ENCODE assay signal across 10 cellular contexts in the genomic region with DNA sequence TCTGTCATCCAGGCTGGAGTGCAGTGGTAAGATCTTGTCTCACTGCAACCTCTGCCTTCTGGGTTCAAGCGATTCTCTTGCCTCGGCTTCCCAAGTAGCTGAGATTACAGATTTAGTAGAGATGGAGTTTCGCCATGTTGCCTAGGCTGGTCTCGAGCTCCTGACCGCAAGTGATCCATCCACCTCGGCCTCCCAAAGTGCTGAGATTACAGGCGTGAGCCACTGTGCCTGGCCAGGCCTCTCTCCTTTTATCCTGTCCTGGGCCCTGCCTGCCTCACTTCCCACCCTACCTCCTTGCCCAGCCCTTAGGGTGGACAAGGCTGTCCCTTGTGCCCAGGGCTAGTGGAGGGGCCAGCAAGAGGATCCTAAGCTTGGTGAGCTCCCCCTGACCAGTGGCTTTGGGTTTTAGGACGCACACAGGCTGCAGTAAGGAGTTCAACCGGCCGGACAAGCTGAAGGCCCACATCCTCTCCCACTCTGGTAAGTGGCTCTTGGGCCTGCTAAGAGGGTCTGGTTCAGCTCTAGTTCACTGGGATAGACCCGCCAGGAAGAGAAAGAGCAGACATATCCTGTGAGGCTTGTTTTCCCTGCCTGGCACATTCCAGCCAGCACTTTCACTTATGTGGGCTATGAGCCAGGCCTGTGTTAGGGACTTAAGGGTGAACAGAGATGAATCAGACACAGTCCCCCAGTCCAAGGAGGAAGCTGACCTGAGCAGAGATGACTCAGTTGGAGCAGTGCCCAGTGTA. TPM values are rescaled to one million over a fixed set of nuclear protein-coding genes. Genes with fewer than 3 reads are reported as not detected.
DNase-seq lines count a peak whose midpoint lies in the region; ATAC-seq, FAIRE-seq and TF ChIP-seq lines count a peak whose summit lies in the region.
"Had no signal": no experiment of that assay in that cellular context is flagged by ENCODE, and none has a peak within 500 bp of the region (broad histone marks: within the 10 kb centered on the region; RNA-seq: fewer than 3 reads in every experiment).

No MANE protein-coding gene starts in this region.

- DNase-seq in activated CD8-positive, alpha-beta T cell treated with anti-CD3 and anti-CD28 coated beads, Interleukin-2, amount 10 ng/mL, durations not matched to agents 7 days and 5 days = no peak
- no peak for DNase-seq in activated CD8-positive, alpha-beta T cell treated with anti-CD3 and anti-CD28 coated beads for 36 hours
- DNase-seq in brain microvascular endothelial cell = peak; percentile 87
- DNase-seq in HepG2 (ENCODE audit: low spot score) = peak; percentile 83
- DNase-seq in vagina (ENCODE audit: extremely low spot score in 2 of 2) = no peak
- no peak for DNase-seq in NCI-H1048 (lab: John Stamatoyannopoulos, UW)
- no peak for DNase-seq in coronary artery (ENCODE audit: low spot score)
- no peak for DNase-seq in SHP77 (lab: John Stamatoyannopoulos, UW)
- DNase-seq: activated naive CD8-positive, alpha-beta T cell treated with anti-CD3 and anti-CD28 coated beads, Interleukin-2, amount 10 ng/mL, durations not matched to agents 7 days and 5 days; DND-41 had no signal

- H3K27me3 ChIP-seq in brain microvascular endothelial cell (replicated peaks) (no peaks in the 10 kb centered on the region), HepG2 (ENCODE audit: control insufficient read depth in 1 of 2, insufficient read depth in 2 of 2, low read length in 2 of 2) (0 out of 5 replicates have a peak, but pooled peaks cover 0 to 5% of the 10 kb centered on the region in 2 experiments), vagina (no peaks in the 10 kb centered on the region)

- no peak for ATAC-seq in activated CD8-positive, alpha-beta T cell treated with anti-CD3 and anti-CD28 coated beads, Interleukin-2, amount 10 ng/mL, durations not matched to agents 7 days and 5 days
- no peak for ATAC-seq in activated CD8-positive, alpha-beta T cell treated with anti-CD3 and anti-CD28 coated beads for 36 hours
- peak; percentile 17 for ATAC-seq in HepG2

- H3K4me3 ChIP-seq in brain microvascular endothelial cell (ENCODE audit: low read depth, low read length) (no peak overlapping the region), HepG2 (replicated peaks in 1 of 3; ENCODE audit: insufficient read depth in 1 of 3, low read depth in 2 of 3, low read length in 3 of 3) (no peak overlapping the region), vagina (no peak overlapping the region), coronary artery (no peak overlapping the region)

- H3K36me3 ChIP-seq in brain microvascular endothelial cell (replicated peaks) (no peaks in the 10 kb centered on the region), HepG2 (replicated peaks in 1 of 2; ENCODE audit: control insufficient read depth in 1 of 2, insufficient read depth in 2 of 2, low read length in 2 of 2) (no peaks in the 10 kb centered on the region), vagina (peaks cover 0 to 7% of the 10 kb centered on the region in 2 donors)

- no peaks in the 10 kb centered on the region for H3K9me3 Mint-ChIP-seq in activated CD8-positive, alpha-beta T cell treated with anti-CD3 and anti-CD28 coated beads, Interleukin-2, amount 10 ng/mL, durations not matched to agents 7 days and 5 days (ENCODE audit: insufficient read depth)
- no peaks in the 10 kb centered on the region for H3K9me3 Mint-ChIP-seq in activated CD8-positive, alpha-beta T cell treated with anti-CD3 and anti-CD28 coated beads for 36 hours
- H3K9me3 Mint-ChIP-seq: activated naive CD8-positive, alpha-beta T cell treated with anti-CD3 and anti-CD28 coated beads, Interleukin-2, amount 10 ng/mL, durations not matched to agents 7 days and 5 days had no signal

- TF ChIP-seq POLR2A in HepG2 (IDR thresholded peaks at IDR 0.05; ENCODE audit: insufficient read depth in 1 of 2, low read depth in 2 of 2, low read length in 2 of 2) (no peak), vagina (IDR thresholded peaks at IDR 0.05) (no peak)

- peaks cover 34% of the 10 kb centered on the region for H3K4me1 Mint-ChIP-seq in activated CD8-positive, alpha-beta T cell treated with anti-CD3 and anti-CD28 coated beads, Interleukin-2, amount 10 ng/mL, durations not matched to agents 7 days and 5 days (ENCODE audit: low read depth)
- H3K4me1 Mint-ChIP-seq in activated CD8-positive, alpha-beta T cell treated with anti-CD3 and anti-CD28 coated beads for 36 hours (ENCODE audit: low read depth) = peaks cover 10% of the 10 kb centered on the region

- H3K4me3 Mint-ChIP-seq in activated CD8-positive, alpha-beta T cell treated with anti-CD3 and anti-CD28 coated beads, Interleukin-2, amount 10 ng/mL, durations not matched to agents 7 days and 5 days = no peak overlapping the region
- H3K4me3 Mint-ChIP-seq in activated CD8-positive, alpha-beta T cell treated with anti-CD3 and anti-CD28 coated beads for 36 hours = no peak overlapping the region
- H3K4me3 Mint-ChIP-seq: activated naive CD8-positive, alpha-beta T cell treated with anti-CD3 and anti-CD28 coated beads, Interleukin-2, amount 10 ng/mL, durations not matched to agents 7 days and 5 days had no signal

- H3K9me3 ChIP-seq in HepG2 (ENCODE audit: low read length) (no peaks in the 10 kb centered on the region), vagina (no peaks in the 10 kb centered on the region)

- H2AFZ ChIP-seq in HepG2 (ENCODE audit: low read length) = no peak overlapping the region

- in situ Hi-C loops in brain microvascular endothelial cell (cut with HindIII; ENCODE audit: low pct_ligation_motif_present, low sequenced_read_pairs) = no loop called here
- in situ Hi-C loops in HepG2 (cut with HindIII; ENCODE audit: extremely low pct_ligation_motif_present, low pct_unique_long_range_greater_than_20kb) = no loop called here

- no peaks in the 10 kb centered on the region for H3K27me3 Mint-ChIP-seq in activated CD8-positive, alpha-beta T cell treated with anti-CD3 and anti-CD28 coated beads, Interleukin-2, amount 10 ng/mL, durations not matched to agents 7 days and 5 days (ENCODE audit: low read depth)
- no peaks in the 10 kb centered on the region for H3K27me3 Mint-ChIP-seq in activated CD8-positive, alpha-beta T cell treated with anti-CD3 and anti-CD28 coated beads for 36 hours
- H3K27me3 Mint-ChIP-seq: activated naive CD8-positive, alpha-beta T cell treated with anti-CD3 and anti-CD28 coated beads, Interleukin-2, amount 10 ng/mL, durations not matched to agents 7 days and 5 days had no signal

- H3K27ac ChIP-seq in brain microvascular endothelial cell = peak overlapping the region; percentile 84
- no peak overlapping the region for H3K27ac ChIP-seq in HepG2 (ENCODE audit: extremely low read length, insufficient read depth, low read length)
- peak overlapping the region; percentile 36 for H3K27ac ChIP-seq in vagina
- peak overlapping the region in 1 of 2 donors; percentile 56 for H3K27ac ChIP-seq in coronary artery

- H4K20me1 ChIP-seq in HepG2 (ENCODE audit: insufficient read depth, low read length) = no peaks in the 10 kb centered on the region

- H3K4me1 ChIP-seq in HepG2 (ENCODE audit: insufficient read depth, low read length) (peaks cover 31% of the 10 kb centered on the region), vagina (peaks cover 9% of the 10 kb centered on the region)

- WGBS in HepG2 (ENCODE audit: low lambda C conversion rate) = 88% methylated on average over 11 of the region's 11 CpGs

- H3K27ac Mint-ChIP-seq in activated CD8-positive, alpha-beta T cell treated with anti-CD3 and anti-CD28 coated beads, Interleukin-2, amount 10 ng/mL, durations not matched to agents 7 days and 5 days = peak overlapping the region; percentile 57
- no peak overlapping the region for H3K27ac Mint-ChIP-seq in activated CD8-positive, alpha-beta T cell treated with anti-CD3 and anti-CD28 coated beads for 36 hours
- H3K27ac Mint-ChIP-seq: activated naive CD8-positive, alpha-beta T cell treated with anti-CD3 and anti-CD28 coated beads, Interleukin-2, amount 10 ng/mL, durations not matched to agents 7 days and 5 days had no signal

- 0 out of 2 replicates have a peak overlapping the region, but pooled peaks have one; percentile 2 for H3K9ac ChIP-seq in HepG2 (ENCODE audit: insufficient read depth, low read depth, low read length)

- no peak for TF ChIP-seq CTCF in activated CD8-positive, alpha-beta T cell treated with anti-CD3 and anti-CD28 coated beads for 36 hours (IDR thresholded peaks at IDR 0.05)
- TF ChIP-seq CTCF in brain microvascular endothelial cell (IDR thresholded peaks at IDR 0.05; ENCODE audit: low read depth, low read length, missing control alignments) (no peak), HepG2 (CRISPR knock-in tag; IDR thresholded peaks at IDR 0.05) (no peak), vagina (IDR thresholded peaks at IDR 0.05) (no peak), coronary artery (IDR thresholded peaks at IDR 0.05) (no peak)

- no peak overlapping the region; the same call in 1 of the 2 replicates for H3K4me2 ChIP-seq in HepG2 (ENCODE audit: low read depth, low read length)

- intact Hi-C loops in activated CD8-positive, alpha-beta T cell treated with anti-CD3 and anti-CD28 coated beads for 36 hours (cut with micrococcal nuclease) = no loop called here
- intact Hi-C loops in HepG2 (cut with micrococcal nuclease; ENCODE audit: unreplicated experiment) (no loop called here), vagina (cut with DNase I) (no loop called here)

- no peaks in the 10 kb centered on the region for H3K79me2 ChIP-seq in HepG2 (ENCODE audit: insufficient read depth, low read length)

- POLR2A ChIA-PET in activated CD8-positive, alpha-beta T cell treated with anti-CD3 and anti-CD28 coated beads, Interleukin-2, amount 10 ng/mL, durations not matched to agents 7 days and 5 days (lab: Charles Lee) = no interaction called here
- POLR2A ChIA-PET in activated CD8-positive, alpha-beta T cell treated with anti-CD3 and anti-CD28 coated beads for 36 hours (lab: Charles Lee) = no interaction called here
- POLR2A ChIA-PET in HepG2 (lab: Yijun Ruan, JAX) = interaction anchor here (0.5 to 1.5 kb wide), 5 partner anchors 10 to 323 kb away, joined by 3 to 4 read pairs (median 3); partner anchors contain the start of genes EIF2S2 and ZNF341

- H3K36me3 Mint-ChIP-seq in activated CD8-positive, alpha-beta T cell treated with anti-CD3 and anti-CD28 coated beads, Interleukin-2, amount 10 ng/mL, durations not matched to agents 7 days and 5 days (ENCODE audit: low read depth) = no peaks in the 10 kb centered on the region
- peaks cover 5% of the 10 kb centered on the region for H3K36me3 Mint-ChIP-seq in activated CD8-positive, alpha-beta T cell treated with anti-CD3 and anti-CD28 coated beads for 36 hours (ENCODE audit: low read depth)
- H3K36me3 Mint-ChIP-seq: activated naive CD8-positive, alpha-beta T cell treated with anti-CD3 and anti-CD28 coated beads, Interleukin-2, amount 10 ng/mL, durations not matched to agents 7 days and 5 days had no signal

- no peak for TF ChIP-seq RAD21 in HepG2 (CRISPR knock-in tag; IDR thresholded peaks at IDR 0.05)

- CTCF ChIA-PET in activated CD8-positive, alpha-beta T cell treated with anti-CD3 and anti-CD28 coated beads, Interleukin-2, amount 10 ng/mL, durations not matched to agents 7 days and 5 days (lab: Charles Lee) = interaction anchor here (1.3 kb wide), 1 partner anchor 125 kb away, joined by 4 read pairs; no protein-coding TSS in a partner anchor
- CTCF ChIA-PET in activated CD8-positive, alpha-beta T cell treated with anti-CD3 and anti-CD28 coated beads for 36 hours (lab: Charles Lee) = interaction anchor here (0.6 kb wide), 1 partner anchor 306 kb away, joined by 3 read pairs; no protein-coding TSS in a partner anchor
- CTCF ChIA-PET in HepG2 (lab: Yijun Ruan, JAX; ENCODE audit: low intra/inter-chr PET ratio, low total read pairs) = no interaction called here

- BruUV-seq in HepG2 (replicated peaks; lab: Mats Ljungman, UMichigan) = no TSS peak

- TF ChIP-seq EP300 in HepG2 (IDR thresholded peaks at IDR 0.05; ENCODE audit: low read depth in 2 of 2, low read length in 2 of 2) (no peak), HepG2 (CRISPR knock-in tag; IDR thresholded peaks at IDR 0.05; ENCODE audit: borderline replicate concordance) (no peak)

- no peak for FAIRE-seq in HepG2 (lab: Jason Lieb, UNC)

RNA-seq across cellular contexts. Expression of gene CHMP4B, which starts 21.9 kb away (rescaled TPM):
- 10 to 100 TPM; 86.7 to 93.2 TPM for total RNA-seq in activated CD8-positive, alpha-beta T cell treated with anti-CD3 and anti-CD28 coated beads, Interleukin-2, amount 10 ng/mL, durations not matched to agents 7 days and 5 days
- 10 to 100 TPM; 82.0 to 82.9 TPM for total RNA-seq in activated CD8-positive, alpha-beta T cell treated with anti-CD3 and anti-CD28 coated beads for 36 hours
- 40.1 and 55.7 TPM in 2 replicates for total RNA-seq in HepG2 (2016; rRNA removed; fragmentation: Illumina TruSeq; extraction: Trizol)
- 21.5 and 22.5 TPM in 2 replicates for total RNA-seq in HepG2 (2016; cell fraction: cytosol; rRNA removed; fragmentation: Illumina TruSeq; extraction: Trizol; ENCODE audit: low read depth)
- total RNA-seq in HepG2 (2016; cell fraction: insoluble cytoplasmic fraction; rRNA removed; fragmentation: Illumina TruSeq; extraction: Trizol) = 38.1 and 49.5 TPM in 2 replicates
- total RNA-seq in HepG2 (2016; cell fraction: membrane; rRNA removed; fragmentation: Illumina TruSeq; extraction: Trizol) = 48.4 and 51.3 TPM in 2 replicates
- total RNA-seq in HepG2 (2016; cell fraction: nucleus; rRNA removed; fragmentation: Illumina TruSeq; extraction: Trizol) = 20.3 and 20.7 TPM in 2 replicates
- polyA plus RNA-seq in HepG2 (2011; rRNA removed) = 45.6 and 53.3 TPM in 2 replicates
- polyA plus RNA-seq in HepG2 (2011; cell fraction: cytosol; rRNA removed) = 41.0 and 57.4 TPM in 2 replicates
- polyA plus RNA-seq in HepG2 (2011; cell fraction: nucleus; rRNA removed) = 16.8 and 22.7 TPM in 2 replicates
- polyA plus RNA-seq in HepG2 (2012) = 89.7 and 106 TPM in 2 replicates
- 70.9 and 93.4 TPM in 2 replicates for polyA plus RNA-seq in HepG2 (2016; cell fraction: cytosol; fragmentation: Illumina TruSeq; extraction: Trizol; ENCODE audit: low read depth)
- 148 and 160 TPM in 2 replicates for polyA plus RNA-seq in HepG2 (2016; cell fraction: insoluble cytoplasmic fraction; fragmentation: Illumina TruSeq; extraction: Trizol; ENCODE audit: low read depth)
- 107 and 129 TPM in 2 replicates for polyA plus RNA-seq in HepG2 (2016; cell fraction: membrane; fragmentation: Illumina TruSeq; extraction: Trizol; ENCODE audit: low read depth)
- polyA plus RNA-seq in HepG2 (2016; cell fraction: nucleus; fragmentation: Illumina TruSeq; extraction: Trizol; ENCODE audit: insufficient read depth, low read depth) = 88.7 and 93.2 TPM in 2 replicates
- polyA minus RNA-seq in HepG2 (2011; rRNA and poly(A)+ RNA removed; ENCODE audit: low replicate concordance) = 12.1 and 18.5 TPM in 2 replicates
- polyA minus RNA-seq in HepG2 (2011; cell fraction: cytosol; rRNA and poly(A)+ RNA removed) = 23.5 and 28.2 TPM in 2 replicates
- 9.5 and 11.8 TPM in 2 replicates for polyA minus RNA-seq in HepG2 (2011; cell fraction: nucleus; rRNA and poly(A)+ RNA removed)
- total RNA-seq in vagina = 95.5 TPM

RNA-seq across cellular contexts. Expression of gene ZNF341, which starts 57.5 kb away (rescaled TPM):
- 1 to 10 TPM; 4.7 to 5.2 TPM for total RNA-seq in activated CD8-positive, alpha-beta T cell treated with anti-CD3 and anti-CD28 coated beads, Interleukin-2, amount 10 ng/mL, durations not matched to agents 7 days and 5 days
- total RNA-seq in activated CD8-positive, alpha-beta T cell treated with anti-CD3 and anti-CD28 coated beads for 36 hours = 1 to 10 TPM; 4.3 to 5.0 TPM
- total RNA-seq in HepG2 (2016; rRNA removed; fragmentation: Illumina TruSeq; extraction: Trizol) (0.97 and 1.1 TPM in 2 replicates), vagina (4.2 TPM)
- 0.26 and 0.40 TPM in 2 replicates for total RNA-seq in HepG2 (2016; cell fraction: cytosol; rRNA removed; fragmentation: Illumina TruSeq; extraction: Trizol; ENCODE audit: low read depth)
- 0.85 and 1.00 TPM in 2 replicates for total RNA-seq in HepG2 (2016; cell fraction: insoluble cytoplasmic fraction; rRNA removed; fragmentation: Illumina TruSeq; extraction: Trizol)
- total RNA-seq in HepG2 (2016; cell fraction: membrane; rRNA removed; fragmentation: Illumina TruSeq; extraction: Trizol) = 0.43 and 0.59 TPM in 2 replicates
- 1.3 and 1.4 TPM in 2 replicates for total RNA-seq in HepG2 (2016; cell fraction: nucleus; rRNA removed; fragmentation: Illumina TruSeq; extraction: Trizol)
- 2.2 TPM in 2 replicates for polyA plus RNA-seq in HepG2 (2011; rRNA removed)
- 0.87 and 0.94 TPM in 2 replicates for polyA plus RNA-seq in HepG2 (2011; cell fraction: cytosol; rRNA removed)
- polyA plus RNA-seq in HepG2 (2011; cell fraction: nucleus; rRNA removed) = 5.0 and 6.3 TPM in 2 replicates
- 0.99 and 1.6 TPM in 2 replicates for polyA plus RNA-seq in HepG2 (2012)
- 0.21 and 0.25 TPM in 2 replicates for polyA plus RNA-seq in HepG2 (2016; cell fraction: cytosol; fragmentation: Illumina TruSeq; extraction: Trizol; ENCODE audit: low read depth)
- 1.0 and 1.3 TPM in 2 replicates for polyA plus RNA-seq in HepG2 (2016; cell fraction: insoluble cytoplasmic fraction; fragmentation: Illumina TruSeq; extraction: Trizol; ENCODE audit: low read depth)
- polyA plus RNA-seq in HepG2 (2016; cell fraction: membrane; fragmentation: Illumina TruSeq; extraction: Trizol; ENCODE audit: low read depth) = 0.33 and 0.47 TPM in 2 replicates
- polyA plus RNA-seq in HepG2 (2016; cell fraction: nucleus; fragmentation: Illumina TruSeq; extraction: Trizol; ENCODE audit: insufficient read depth, low read depth) = 4.5 and 5.6 TPM in 2 replicates
- 3.5 and 6.0 TPM in 2 replicates for polyA minus RNA-seq in HepG2 (2011; rRNA and poly(A)+ RNA removed; ENCODE audit: low replicate concordance)
- polyA minus RNA-seq in HepG2 (2011; cell fraction: cytosol; rRNA and poly(A)+ RNA removed) = 0.88 and 1.3 TPM in 2 replicates
- 2.2 and 2.3 TPM in 2 replicates for polyA minus RNA-seq in HepG2 (2011; cell fraction: nucleus; rRNA and poly(A)+ RNA removed)

Comparison
In these comparisons a context has a peak if more than half of its experiments do, and no peak if none do; other contexts are left out.
1. DNase-seq: peak in brain microvascular endothelial cell (single experiment) and HepG2 (single experiment); none in activated CD8-positive, alpha-beta T cell treated with anti-CD3 and anti-CD28 coated beads, Interleukin-2, amount 10 ng/mL, durations not matched to agents 7 days and 5 days (single experiment), activated CD8-positive, alpha-beta T cell treated with anti-CD3 and anti-CD28 coated beads for 36 hours (single experiment), vagina (0 of 2), NCI-H1048 (single experiment), coronary artery (single experiment) and SHP77 (0 of 2).